35 cellular contexts compared by ENCODE assay signal in genomic region chr11:1252371-1253102, GRCh38. TPM values are rescaled to one million over a fixed set of nuclear protein-coding genes. Genes with fewer than 3 reads are reported as not detected.
"Had no signal": no experiment of that assay in that cellular context is flagged by ENCODE, and none has a peak within 500 bp of the region (broad histone marks: within the 10 kb centered on the region; RNA-seq: fewer than 3 reads in every experiment).

No MANE protein-coding gene starts in this region.

- H3K4me1 Mint-ChIP-seq: activated B cell treated with CpG ODN at 0.5 μM for 24 hours, T-cell had no signal

- H3K9me3 Mint-ChIP-seq: activated B cell treated with CpG ODN at 0.5 μM for 24 hours; activated T-cell treated with anti-CD3 and anti-CD28 coated beads, Interleukin-2, amount 50 U/mL, for 4 hours; activated T-helper 17 cell treated with anti-CD3 and anti-CD28 coated beads, Interleukin-2, amount 50 U/mL, for 72 hours; T-cell had no signal

- DNase-seq: activated B cell treated with CpG ODN at 0.5 μM for 24 hours; activated CD4-positive, alpha-beta T cell treated with anti-CD3 and anti-CD28 coated beads for 48 hours; activated CD4-positive, alpha-beta T cell treated with anti-CD3 and anti-CD28 coated beads, Interleukin-2, amount 50 U/mL, for 1 hour; activated CD4-positive, alpha-beta T cell treated with anti-CD3 and anti-CD28 coated beads, Interleukin-2, amount 50 U/mL, for 48 hours; activated CD8-positive, alpha-beta memory T cell treated with anti-CD3 and anti-CD28 coated beads for 24 hours; activated CD8-positive, alpha-beta T cell treated with anti-CD3 and anti-CD28 coated beads for 36 hours; activated effector memory CD4-positive, alpha-beta T cell treated with Interleukin-2 at 50 U/mL for 16 hours; activated gamma-delta T cell treated with Interleukin-2 at 50 U/mL for 16 hours; activated naive CD4-positive, alpha-beta T cell treated with anti-CD3 and anti-CD28 coated beads, Interleukin-2, amount 50 U/mL, for 16 hours; activated naive CD4-positive, alpha-beta T cell treated with Interleukin-2 at 50 U/mL for 16 hours; activated T-cell treated with anti-CD3 and anti-CD28 coated beads, Interleukin-2, amount 50 U/mL, for 4 hours; amniotic stem cell; anterior cingulate cortex; body of pancreas; central memory CD4-positive, alpha-beta T cell; cerebellar nuclear complex; colonic mucosa; effector CD8-positive, alpha-beta T cell; foreskin melanocyte; SW 1271; T-cell; T1000; WERI-Rb-1 had no signal

- H3K27me3 Mint-ChIP-seq: activated B cell treated with CpG ODN at 0.5 μM for 24 hours; activated CD8-positive, alpha-beta T cell treated with anti-CD3 and anti-CD28 coated beads for 36 hours; activated naive CD8-positive, alpha-beta T cell; activated T-helper 17 cell treated with anti-CD3 and anti-CD28 coated beads, Interleukin-2, amount 50 U/mL, for 72 hours; T-cell had no signal

- ATAC-seq: activated CD4-positive, CD25-positive, alpha-beta regulatory T cell treated with anti-CD3 and anti-CD28 coated beads, Interleukin-2, amount 50 U/mL, for 24 hours; activated CD8-positive, alpha-beta T cell treated with anti-CD3 and anti-CD28 coated beads for 36 hours; activated T-cell treated with anti-CD3 and anti-CD28 coated beads, Interleukin-2, amount 50 U/mL, for 4 hours; activated T-helper 17 cell treated with anti-CD3 and anti-CD28 coated beads, Interleukin-2, amount 50 U/mL, for 72 hours; body of pancreas; gastroesophageal sphincter; T-cell had no signal

- FAIRE-seq: endometrium had no signal

- H3K27ac Mint-ChIP-seq: activated B cell treated with CpG ODN at 0.5 μM for 24 hours; activated CD8-positive, alpha-beta T cell treated with anti-CD3 and anti-CD28 coated beads for 36 hours; activated naive CD8-positive, alpha-beta T cell; activated T-helper 17 cell treated with anti-CD3 and anti-CD28 coated beads, Interleukin-2, amount 50 U/mL, for 72 hours; T-cell; T-helper 1 cell treated with Interleukin-12 subunit alpha and Interleukin-12 subunit beta and Interleukin-4 antibody, amounts not matched to agents 30 μg/mL and 1 μg/mL, for 36 hours; T-helper 2 cell treated with Interferon-gamma antibody and Interleukin-4, amounts not matched to agents 5 μg/mL and 100 μg/mL, for 36 hours had no signal

- H3K9me3 ChIP-seq: body of pancreas, colonic mucosa, esophagus muscularis mucosa, gastroesophageal sphincter had no signal

- H3K4me1 ChIP-seq: body of pancreas, colonic mucosa, esophagus muscularis mucosa, gastroesophageal sphincter had no signal

- H3K4me3 Mint-ChIP-seq: activated B cell treated with CpG ODN at 0.5 μM for 24 hours; activated CD8-positive, alpha-beta T cell treated with anti-CD3 and anti-CD28 coated beads for 36 hours; activated naive CD8-positive, alpha-beta T cell; activated T-cell treated with anti-CD3 and anti-CD28 coated beads, Interleukin-2, amount 50 U/mL, for 4 hours; activated T-helper 17 cell treated with anti-CD3 and anti-CD28 coated beads, Interleukin-2, amount 50 U/mL, for 72 hours; T-cell; T-helper 1 cell treated with Interleukin-12 subunit alpha and Interleukin-12 subunit beta and Interleukin-4 antibody, amounts not matched to agents 30 μg/mL and 1 μg/mL, for 36 hours; T-helper 2 cell treated with Interferon-gamma antibody and Interleukin-4, amounts not matched to agents 5 μg/mL and 100 μg/mL, for 36 hours had no signal

- H3K27me3 ChIP-seq: body of pancreas, cardiac muscle cell, colonic mucosa, esophagus muscularis mucosa, gastroesophageal sphincter had no signal

- H3K4me3 ChIP-seq: body of pancreas, cardiac muscle cell, colonic mucosa, esophagus muscularis mucosa, gastroesophageal sphincter had no signal

- H3K36me3 ChIP-seq: cardiac muscle cell, colonic mucosa, esophagus muscularis mucosa, gastroesophageal sphincter, WERI-Rb-1 had no signal

- H3K27ac ChIP-seq: body of pancreas, cardiac muscle cell, colonic mucosa, esophagus muscularis mucosa, gastroesophageal sphincter, WERI-Rb-1 had no signal

- H3K36me3 Mint-ChIP-seq: activated naive CD8-positive, alpha-beta T cell; T-cell had no signal

RNA-seq across cellular contexts. Expression of gene MUC5B, which starts 29.7 kb away (rescaled TPM):
- total RNA-seq: activated B cell treated with CpG ODN at 0.5 μM for 24 hours; activated CD8-positive, alpha-beta T cell treated with anti-CD3 and anti-CD28 coated beads for 36 hours; activated T-helper 17 cell treated with anti-CD3 and anti-CD28 coated beads, Interleukin-2, amount 50 U/mL, for 72 hours; cardiac muscle cell; dermis microvascular lymphatic vessel endothelial cell; epithelial cell of proximal tubule; glomerular endothelial cell had no signal
- polyA plus RNA-seq: cardiac muscle cell had no signal
